20 cellular contexts compared by ENCODE assay signal in the genomic region with DNA sequence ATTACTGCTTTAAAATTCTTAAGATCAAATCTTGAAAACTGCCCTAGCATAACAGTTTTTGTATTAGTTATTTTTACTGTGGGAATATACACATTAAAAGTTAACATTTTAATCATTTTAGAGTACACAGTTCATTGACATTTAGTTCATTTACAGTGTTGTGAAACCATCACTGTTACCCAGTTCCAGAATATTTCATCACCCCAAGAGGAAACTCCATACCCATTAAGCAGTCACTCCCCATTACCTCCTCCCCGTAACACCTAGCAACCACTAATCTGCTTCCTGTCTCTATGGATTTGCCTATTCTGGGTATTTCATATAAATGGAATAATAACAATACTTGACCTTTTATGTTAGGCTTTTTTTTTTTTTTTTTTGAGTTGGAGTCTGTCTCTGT.
DNase-seq lines count a peak whose midpoint lies in the region; ATAC-seq, FAIRE-seq and TF ChIP-seq lines count a peak whose summit lies in the region.
"Had no signal": no experiment of that assay in that cellular context is flagged by ENCODE, and none has a peak within 500 bp of the region (broad histone marks: within the 10 kb centered on the region; RNA-seq: fewer than 3 reads in every experiment).

No MANE protein-coding gene starts in this region.

- H3K27me3 ChIP-seq in HepG2 (ENCODE audit: control insufficient read depth in 1 of 2, insufficient read depth in 2 of 2, low read length in 2 of 2), result no peaks in the 10 kb centered on the region
- no peaks in the 10 kb centered on the region for H3K27me3 ChIP-seq in adrenal gland
- H3K27me3 ChIP-seq: BE2C, heart left ventricle, sigmoid colon, suprapubic skin had no signal

- CTCF ChIA-PET in HepG2 (lab: Yijun Ruan, JAX; ENCODE audit: low intra/inter-chr PET ratio, low total read pairs), result no interaction called here

- POLR2A ChIA-PET in HepG2 (lab: Yijun Ruan, JAX), result no interaction called here

- H3K9me3 Mint-ChIP-seq in dendritic cell treated with granulocyte-macrophage colony-stimulating factor and Interleukin-4, amounts not matched to agents 40 ng/mL and 50 ng/mL, for 4 days, result no peaks in the 10 kb centered on the region
- H3K9me3 Mint-ChIP-seq in activated naive CD4-positive, alpha-beta T cell treated with anti-CD3 and anti-CD28 coated beads, Interleukin-2, amount 50 U/mL, for 72 hours, result no peaks in the 10 kb centered on the region
- H3K9me3 Mint-ChIP-seq: activated T-helper 2 cell treated with anti-CD3 and anti-CD28 coated beads, Interferon-gamma antibody, Interleukin-2, Interleukin-4, amounts not matched to agents 10 μg/mL and 5 μg/mL and 100 μg/mL, durations not matched to agents 14 hours and 24 hours and 36 hours had no signal

- DNase-seq in AG20443 (ENCODE audit: low spot score) (peak; percentile 9), LHCN-M2 (ENCODE audit: low read depth) (peak; percentile 2), HepG2 (ENCODE audit: low spot score) (no peak), adrenal gland (no peak), DMS153 (lab: John Stamatoyannopoulos, UW) (no peak)
- DNase-seq in activated naive CD4-positive, alpha-beta T cell treated with anti-CD3 and anti-CD28 coated beads, Interleukin-2, amount 50 U/mL, for 72 hours (ENCODE audit: low spot score in 2 of 2), result no peak
- DNase-seq: activated B cell treated with CpG ODN at 0.5 μM for 24 hours; BE2C; DMS 273 treated with DMSO at 0.1 percent for 48 hours; heart left ventricle; islet precursor cell; MM.1S; NCI-H2081 treated with DMSO at 0.1 percent for 48 hours; sigmoid colon; stimulated activated CD4-positive, alpha-beta T cell treated with anti-CD3 and anti-CD28 coated beads, Interleukin-2, amount 100 ng/mL, for 24 hours had no signal

- H3K36me3 ChIP-seq in HepG2 (replicated peaks in 1 of 2; ENCODE audit: control insufficient read depth in 1 of 2, insufficient read depth in 2 of 2, low read length in 2 of 2) (peaks cover 9 to 85% of the 10 kb centered on the region in 2 experiments), adrenal gland (replicated peaks in 1 of 2) (peaks cover 0 to 74% of the 10 kb centered on the region in 2 donors)
- H3K36me3 ChIP-seq: BE2C had no signal

- no peak for ATAC-seq in HepG2
- ATAC-seq in GM18868 (IDR thresholded peaks at IDR 0.05; ENCODE audit: unreplicated experiment), result no peak
- ATAC-seq in activated naive CD4-positive, alpha-beta T cell treated with anti-CD3 and anti-CD28 coated beads, Interleukin-2, amount 50 U/mL, for 72 hours, result no peak

- no peak overlapping the region for H2AFZ ChIP-seq in HepG2 (ENCODE audit: low read length)

- no peak overlapping the region for H3K4me3 ChIP-seq in HepG2 (replicated peaks in 1 of 3; ENCODE audit: insufficient read depth in 1 of 3, low read depth in 2 of 3, low read length in 3 of 3)
- no peak overlapping the region for H3K4me3 ChIP-seq in adrenal gland
- H3K4me3 ChIP-seq: heart left ventricle, sigmoid colon, suprapubic skin had no signal

- no TSS peak for BruUV-seq in HepG2 (replicated peaks; lab: Mats Ljungman, UMichigan)

- no peak for TF ChIP-seq RAD21 in HepG2 (CRISPR knock-in tag; IDR thresholded peaks at IDR 0.05)

- no peaks in the 10 kb centered on the region for H3K4me1 Mint-ChIP-seq in dendritic cell treated with granulocyte-macrophage colony-stimulating factor and Interleukin-4, amounts not matched to agents 40 ng/mL and 50 ng/mL, for 4 days (ENCODE audit: low read depth)
- H3K4me1 Mint-ChIP-seq: activated B cell treated with CpG ODN at 0.5 μM for 24 hours had no signal

- no peaks in the 10 kb centered on the region for H4K20me1 ChIP-seq in HepG2 (ENCODE audit: insufficient read depth, low read length)

- in situ Hi-C loops in HepG2 (cut with HindIII; ENCODE audit: extremely low pct_ligation_motif_present, low pct_unique_long_range_greater_than_20kb), result no loop called here

- WGBS in HepG2 (ENCODE audit: low lambda C conversion rate), result 94% methylated on average over 1 of the region's 1 CpG
- WGBS in adrenal gland, 4 donors, result 72 to 94% (median 81%) methylated on average over 1 of the region's 1 CpG

- intact Hi-C loops in dendritic cell treated with granulocyte-macrophage colony-stimulating factor and Interleukin-4, amounts not matched to agents 40 ng/mL and 50 ng/mL, for 4 days (cut with micrococcal nuclease), result no loop called here
- intact Hi-C loops in HepG2 (cut with micrococcal nuclease; ENCODE audit: unreplicated experiment), result no loop called here
- intact Hi-C loops in adrenal gland (cut with DNase I), result no loop called here

- FAIRE-seq in HepG2 (lab: Jason Lieb, UNC), result no peak

- H3K4me1 ChIP-seq in HepG2 (ENCODE audit: insufficient read depth, low read length) (no peaks in the 10 kb centered on the region), adrenal gland (replicated peaks in 1 of 2) (peaks cover 0 to 6% of the 10 kb centered on the region in 2 donors)
- H3K4me1 ChIP-seq: BE2C, heart left ventricle, sigmoid colon, suprapubic skin had no signal

- H3K9me3 ChIP-seq in HepG2 (ENCODE audit: low read length) (no peaks in the 10 kb centered on the region), adrenal gland (replicated peaks in 1 of 3) (no peaks in the 10 kb centered on the region)
- H3K9me3 ChIP-seq: BE2C, sigmoid colon, suprapubic skin had no signal

- H3K27ac ChIP-seq in HepG2 (ENCODE audit: extremely low read length, insufficient read depth, low read length) (no peak overlapping the region), adrenal gland (no peak overlapping the region)
- H3K27ac ChIP-seq: heart left ventricle, RWPE1, sigmoid colon, suprapubic skin had no signal

- H3K36me3 Mint-ChIP-seq in dendritic cell treated with granulocyte-macrophage colony-stimulating factor and Interleukin-4, amounts not matched to agents 40 ng/mL and 50 ng/mL, for 4 days (ENCODE audit: low read depth), result peaks cover 95% of the 10 kb centered on the region
- H3K36me3 Mint-ChIP-seq in activated naive CD4-positive, alpha-beta T cell treated with anti-CD3 and anti-CD28 coated beads, Interleukin-2, amount 50 U/mL, for 72 hours, result peaks cover 11 to 26% of the 10 kb centered on the region in 2 donors

- no peak overlapping the region for H3K4me2 ChIP-seq in HepG2 (ENCODE audit: low read depth, low read length)

- TF ChIP-seq POLR2A in HepG2 (IDR thresholded peaks at IDR 0.05; ENCODE audit: insufficient read depth in 1 of 2, low read depth in 2 of 2, low read length in 2 of 2) (no peak), adrenal gland (IDR thresholded peaks at IDR 0.05) (no peak)

- no peak for TF ChIP-seq CTCF in HepG2 (CRISPR knock-in tag; IDR thresholded peaks at IDR 0.05)
- TF ChIP-seq CTCF in adrenal gland (IDR thresholded peaks at IDR 0.05), result no peak

- H3K27me3 Mint-ChIP-seq in dendritic cell treated with granulocyte-macrophage colony-stimulating factor and Interleukin-4, amounts not matched to agents 40 ng/mL and 50 ng/mL, for 4 days, result no peaks in the 10 kb centered on the region
- H3K27me3 Mint-ChIP-seq: activated B cell treated with CpG ODN at 0.5 μM for 24 hours had no signal

- H3K9ac ChIP-seq in HepG2 (ENCODE audit: insufficient read depth, low read depth, low read length), result no peak overlapping the region

- TF ChIP-seq EP300 in HepG2 (IDR thresholded peaks at IDR 0.05; ENCODE audit: low read depth in 2 of 2, low read length in 2 of 2) (no peak), HepG2 (CRISPR knock-in tag; IDR thresholded peaks at IDR 0.05; ENCODE audit: borderline replicate concordance) (no peak)

- H3K79me2 ChIP-seq in HepG2 (ENCODE audit: insufficient read depth, low read length), result no peaks in the 10 kb centered on the region

- H3K4me3 Mint-ChIP-seq in dendritic cell treated with granulocyte-macrophage colony-stimulating factor and Interleukin-4, amounts not matched to agents 40 ng/mL and 50 ng/mL, for 4 days, result no peak overlapping the region
- H3K4me3 Mint-ChIP-seq: activated B cell treated with CpG ODN at 0.5 μM for 24 hours had no signal

- peak overlapping the region; percentile 30 for H3K27ac Mint-ChIP-seq in dendritic cell treated with granulocyte-macrophage colony-stimulating factor and Interleukin-4, amounts not matched to agents 40 ng/mL and 50 ng/mL, for 4 days
- no peak overlapping the region for H3K27ac Mint-ChIP-seq in activated naive CD4-positive, alpha-beta T cell treated with anti-CD3 and anti-CD28 coated beads, Interleukin-2, amount 50 U/mL, for 72 hours
- H3K27ac Mint-ChIP-seq: activated B cell treated with CpG ODN at 0.5 μM for 24 hours; activated T-helper 2 cell treated with anti-CD3 and anti-CD28 coated beads, Interferon-gamma antibody, Interleukin-2, Interleukin-4, amounts not matched to agents 10 μg/mL and 5 μg/mL and 100 μg/mL, durations not matched to agents 14 hours and 24 hours and 36 hours had no signal

TF ChIP-seq in HepG2, 621 proteins besides CTCF, POLR2A, EP300 and RAD21:
- TF ChIP-seq PAF1 (CRISPR knock-in tag; IDR thresholded peaks at IDR 0.05) (no peak), CEBPB (IDR thresholded peaks at IDR 0.05; ENCODE audit: borderline replicate concordance, low read depth, low read length) (peak; percentile 19; the same call in 1 of the 2 replicates), REPIN1 (CRISPR knock-in tag; IDR thresholded peaks at IDR 0.05; ENCODE audit: borderline replicate concordance, low read depth) (no peak), ATF1 (CRISPR knock-in tag; IDR thresholded peaks at IDR 0.05) (no peak)

Comparison
In these comparisons a context has a peak if more than half of its experiments do, and no peak if none do; other contexts are left out.
1. DNase-seq: peak in AG20443 (single experiment) and LHCN-M2 (single experiment); none in HepG2 (single experiment), adrenal gland (0 of 7), activated naive CD4-positive, alpha-beta T cell treated with anti-CD3 and anti-CD28 coated beads, Interleukin-2, amount 50 U/mL, for 72 hours (0 of 2) and DMS153 (single experiment).